8 cellular contexts compared by ENCODE assay signal in genomic region chr11:130213143-130213978, GRCh38. TPM values are rescaled to one million over a fixed set of nuclear protein-coding genes. Genes with fewer than 3 reads are reported as not detected.
DNase-seq lines count a peak whose midpoint lies in the region; ATAC-seq and TF ChIP-seq lines count a peak whose summit lies in the region.

No MANE protein-coding gene starts in this region.

- TF ChIP-seq CTCF in GM10266 (IDR thresholded peaks at IDR 0.05; ENCODE audit: control insufficient read depth, insufficient read depth, low read depth, missing control alignments) = peak; percentile 96
- TF ChIP-seq CTCF in activated B cell treated with CpG ODN at 0.5 μM for 24 hours (IDR thresholded peaks at IDR 0.05) = peak; percentile 73
- TF ChIP-seq CTCF in mammary epithelial cell (conservative IDR thresholded peaks at IDR 0.05 in 1 of 2, IDR thresholded peaks at IDR 0.05 in 1 of 2; ENCODE audit: extremely low read depth in 1 of 2, insufficient read depth in 1 of 2, low read depth in 1 of 2, low read length in 2 of 2) = peak; percentile 60 to 91

- no peaks in the 10 kb centered on the region for H3K4me1 ChIP-seq in mammary epithelial cell (ENCODE audit: insufficient read depth, low read length)

- POLR2A ChIA-PET in activated B cell treated with CpG ODN at 0.5 μM for 24 hours (lab: Charles Lee) = interaction anchor here (1.0 to 1.2 kb wide), 3 partner anchors 9 to 703 kb away, joined by 3 read pairs; partner anchors contain the start of gene SNX19

- H2AFZ ChIP-seq in mammary epithelial cell (ENCODE audit: low read depth, low read length) = no peak overlapping the region

- H3K27me3 ChIP-seq in mammary epithelial cell (ENCODE audit: insufficient read depth, low read length) = no peaks in the 10 kb centered on the region

- peak overlapping the region; percentile 18 for H3K4me2 ChIP-seq in mammary epithelial cell (ENCODE audit: insufficient read depth, low read depth, low read length)

- H3K79me2 ChIP-seq in mammary epithelial cell (ENCODE audit: insufficient read depth, low read length) = no peaks in the 10 kb centered on the region

- H3K9me3 Mint-ChIP-seq in activated B cell treated with CpG ODN at 0.5 μM for 24 hours = no peaks in the 10 kb centered on the region

- no peak overlapping the region for H3K4me3 ChIP-seq in mammary epithelial cell (replicated peaks in 1 of 3; ENCODE audit: insufficient read depth in 1 of 3, low read depth in 2 of 3, low read length in 3 of 3)

- H3K27me3 Mint-ChIP-seq in activated B cell treated with CpG ODN at 0.5 μM for 24 hours = no peaks in the 10 kb centered on the region

- ATAC-seq in activated B cell treated with CpG ODN at 0.5 μM for 24 hours (ENCODE audit: low read depth) = peak; percentile 99

- in situ Hi-C loops in mammary epithelial cell (cut with MboI; ENCODE audit: low sequenced_read_pairs in 2 of 2) = loop anchor here (25.0 kb wide), 3 partner anchors 199 to 674 kb away; no protein-coding TSS in a partner anchor

- no TSS peak for BruUV-seq in mammary epithelial cell (replicated peaks; lab: Mats Ljungman, UMichigan)

- intact Hi-C loops in activated B cell treated with CpG ODN at 0.5 μM for 24 hours (cut with micrococcal nuclease) (loop anchor here (1.0 kb wide), 5 partner anchors 101 to 681 kb away; partner anchors contain the start of gene ZBTB44), mammary epithelial cell (cut with micrococcal nuclease) (loop anchor here (1.0 to 10.0 kb wide), 7 partner anchors 99 to 681 kb away; partner anchors contain the start of gene ZBTB44)

- H3K9ac ChIP-seq in mammary epithelial cell (ENCODE audit: insufficient read depth, low read length) = no peak overlapping the region

- CTCF ChIA-PET in activated B cell treated with CpG ODN at 0.5 μM for 24 hours (lab: Charles Lee) (interaction anchor here (0.6 to 1.6 kb wide), 28 partner anchors 9 to 649 kb away, joined by 3 to 29 read pairs (median 4); no protein-coding TSS in a partner anchor), mammary epithelial cell (lab: Charles Lee; ENCODE audit: low non-redundant PET) (interaction anchor here (0.5 to 1.1 kb wide), 5 partner anchors 25 to 158 kb away, joined by 3 to 23 read pairs (median 3); no protein-coding TSS in a partner anchor)

- dilution Hi-C loops in mammary epithelial cell (cut with HindIII; ENCODE audit: low sequenced_read_pairs) = loop anchor here (25.0 kb wide), 1 partner anchor 649 kb away; no protein-coding TSS in a partner anchor

- H3K27ac Mint-ChIP-seq in activated B cell treated with CpG ODN at 0.5 μM for 24 hours = no peak overlapping the region

- H3K36me3 Mint-ChIP-seq in activated B cell treated with CpG ODN at 0.5 μM for 24 hours (ENCODE audit: low read depth) = peaks cover 22% of the 10 kb centered on the region

- no peaks in the 10 kb centered on the region for H3K36me3 ChIP-seq in mammary epithelial cell (ENCODE audit: insufficient read depth, low read length)

- no peaks in the 10 kb centered on the region for H3K9me3 ChIP-seq in mammary epithelial cell (replicated peaks; ENCODE audit: insufficient read depth, low read length)

- DNase-seq in GM10266 (ENCODE audit: extremely low spot score) = peak; percentile 84
- DNase-seq in HCEC 1CT = peak; percentile 2
- peak; percentile 41 for DNase-seq in NCI-H1092 (lab: John Stamatoyannopoulos, UW)
- DNase-seq in activated B cell treated with CpG ODN at 0.5 μM for 24 hours = peak; percentile 77
- peak; percentile 27 for DNase-seq in mammary epithelial cell
- peak; percentile 40 for DNase-seq in kidney tubule cell (ENCODE audit: low spot score)
- peak; percentile 67 to 76 for DNase-seq in stimulated activated CD4-positive, alpha-beta T cell treated with anti-CD3 and anti-CD28 coated beads, Interleukin-2, amount 100 ng/mL, for 48 hours
- DNase-seq in GOT3 (lab: John Stamatoyannopoulos, UW) = no peak

- WGBS in mammary epithelial cell (ENCODE audit: low coverage, missing lambda C conversion rate) = 48% methylated on average over 8 of the region's 28 CpGs

- H4K20me1 ChIP-seq in mammary epithelial cell (ENCODE audit: insufficient read depth, low read length) = no peaks in the 10 kb centered on the region

- H3K27ac ChIP-seq in mammary epithelial cell (ENCODE audit: insufficient read depth, low read depth, low read length) = no peak overlapping the region

- H3K4me3 Mint-ChIP-seq in activated B cell treated with CpG ODN at 0.5 μM for 24 hours = no peak overlapping the region

- H3K4me1 Mint-ChIP-seq in activated B cell treated with CpG ODN at 0.5 μM for 24 hours = peaks cover 6% of the 10 kb centered on the region

RNA-seq across cellular contexts. Expression of gene ST14, which starts 53.8 kb away (rescaled TPM):
- total RNA-seq in activated B cell treated with CpG ODN at 0.5 μM for 24 hours (22.6 and 23.9 TPM in 2 replicates), mammary epithelial cell (10 to 100 TPM; 83.9 to 87.0 TPM)
- polyA plus RNA-seq in mammary epithelial cell = 72.9 TPM
- polyA minus RNA-seq in mammary epithelial cell = 59.8 TPM
